In genomic region chr21:28805885-28806284, GRCh38 we compare ENCODE assay signal across 14 cellular contexts.
DNase-seq lines count a peak whose midpoint lies in the region; ATAC-seq and TF ChIP-seq lines count a peak whose summit lies in the region.
"Had no signal": no experiment of that assay in that cellular context is flagged by ENCODE, and none has a peak within 500 bp of the region (broad histone marks: within the 10 kb centered on the region; RNA-seq: fewer than 3 reads in every experiment).

No MANE protein-coding gene starts in this region.

- WGBS in transverse colon (ENCODE audit: low coverage in 1 of 2), 2 donors: 58 to 63% methylated on average over 4 of the region's 4 CpGs

- H3K4me1 ChIP-seq in left lung (no peaks in the 10 kb centered on the region), transverse colon (no peaks in the 10 kb centered on the region)

- H3K27me3 ChIP-seq in left lung (no peaks in the 10 kb centered on the region), transverse colon (no peaks in the 10 kb centered on the region)

- ATAC-seq in left lung: peak; percentile 56
- ATAC-seq in HG03196 (IDR thresholded peaks at IDR 0.05; ENCODE audit: unreplicated experiment): no peak
- ATAC-seq: effector memory CD8-positive, alpha-beta T cell; natural killer cell treated with Interleukin-12 subunit alpha and Interleukin-12 subunit beta and Interleukin-15 and Interleukin-18, amount 100 ng/mL, for 72 hours; stimulated activated memory B cell treated with anti-CD40 and anti-IgM and Interleukin-4, amounts not matched to agents 10 μg/mL and 1 μg/mL and 100 μg/mL, for 72 hours had no signal

- no peaks in the 10 kb centered on the region for H3K36me3 ChIP-seq in left lung
- no peaks in the 10 kb centered on the region for H3K36me3 ChIP-seq in transverse colon

- TF ChIP-seq POLR2A in transverse colon (IDR thresholded peaks at IDR 0.05): no peak

- TF ChIP-seq EP300 in transverse colon (IDR thresholded peaks at IDR 0.05; ENCODE audit: low read depth): no peak

- intact Hi-C loops in left lung (cut with DNase I): no loop called here
- intact Hi-C loops in transverse colon (cut with DNase I; ENCODE audit: low total_unique reads): no loop called here

- DNase-seq in LHCN-M2 (ENCODE audit: low read depth) (peak; percentile 90), choroid plexus epithelial cell (ENCODE audit: low read depth) (peak; percentile 73), left lung (no peak), transverse colon (no peak), HT-29 (ENCODE audit: low spot score) (no peak), activated T-cell treated with anti-CD3 and anti-CD28 coated beads for 4 hours (no peak)
- DNase-seq: activated CD8-positive, alpha-beta memory T cell treated with anti-CD3 and anti-CD28 coated beads for 24 hours; activated naive CD4-positive, alpha-beta T cell treated with anti-CD3 and anti-CD28 coated beads, Interleukin-2, amount 50 U/mL, for 16 hours; DMS 273 treated with DMSO at 0.1 percent for 48 hours; effector memory CD8-positive, alpha-beta T cell; OCI-M1 had no signal

- H3K9me3 ChIP-seq in left lung (peaks cover 0 to 9% of the 10 kb centered on the region in 2 donors), transverse colon (no peaks in the 10 kb centered on the region)

- no peak for TF ChIP-seq CTCF in choroid plexus epithelial cell (conservative IDR thresholded peaks at IDR 0.05; ENCODE audit: low read depth, low read length)
- TF ChIP-seq CTCF in left lung (IDR thresholded peaks at IDR 0.05): no peak
- no peak for TF ChIP-seq CTCF in transverse colon (IDR thresholded peaks at IDR 0.05)

- H3K27ac ChIP-seq in left lung: peak overlapping the region; percentile 10 to 68
- peak overlapping the region; percentile 17 to 60 (median 53) for H3K27ac ChIP-seq in transverse colon

- in situ Hi-C loops in transverse colon (cut with MboI; ENCODE audit: low pct_ligation_motif_present in 1 of 4, low pct_unique_long_range_greater_than_20kb in 1 of 4, low sequenced_read_pairs in 3 of 4): no loop called here

- no peak overlapping the region for H3K4me3 ChIP-seq in choroid plexus epithelial cell (ENCODE audit: low read depth, low read length)
- H3K4me3 ChIP-seq in left lung: no peak overlapping the region
- H3K4me3 ChIP-seq in transverse colon: no peak overlapping the region

Comparison
In these comparisons a context has a peak if more than half of its experiments do, and no peak if none do; other contexts are left out.
1. DNase-seq: peak in LHCN-M2 (single experiment) and choroid plexus epithelial cell (single experiment); none in left lung (0 of 2), transverse colon (single experiment), HT-29 (single experiment) and activated T-cell treated with anti-CD3 and anti-CD28 coated beads for 4 hours (single experiment).